In genomic region chr21:16794944-16795343, GRCh38 we compare ENCODE assay signal across 11 cellular contexts.
A peak's percentile ranks its signal among the peaks of the same experiment; 100 is the strongest.
DNase-seq lines count a peak whose midpoint lies in the region; ATAC-seq and TF ChIP-seq lines count a peak whose summit lies in the region.
"Had no signal": no experiment of that assay in that cellular context is flagged by ENCODE, and none has a peak within 500 bp of the region (broad histone marks: within the 10 kb centered on the region; RNA-seq: fewer than 3 reads in every experiment).

No MANE protein-coding gene starts in this region.

- no peaks in the 10 kb centered on the region for H3K9me2 ChIP-seq in PC-9 (ENCODE audit: insufficient read depth)

- no TSS peak for BruUV-seq in PC-9 (replicated peaks; lab: Mats Ljungman, UMichigan)

- H3K79me2 ChIP-seq in PC-9 (ENCODE audit: low read depth): no peaks in the 10 kb centered on the region

- CTCF ChIA-PET in PC-9 (lab: Charles Lee): no interaction called here

- no peak overlapping the region for H3K4me2 ChIP-seq in PC-9

- DNase-seq in EH (ENCODE audit: low read depth) (peak; percentile 89), PC-9 (peak; percentile 60 to 66), epithelial cell of prostate (ENCODE audit: low read depth, low spot score) (peak; percentile 5), non-pigmented ciliary epithelial cell (ENCODE audit: low read depth) (peak; percentile 92), SIG-M5 (lab: John Stamatoyannopoulos, UW) (no peak)
- DNase-seq: activated CD4-positive, alpha-beta T cell treated with anti-CD3 and anti-CD28 coated beads, Interleukin-2, amount 10 ng/mL, durations not matched to agents 7 days and 5 days; NCI-H1930 had no signal

- no peak overlapping the region for H2AFZ ChIP-seq in PC-9

- H3K9me3 ChIP-seq in PC-9 (ENCODE audit: insufficient read depth, low read depth): no peaks in the 10 kb centered on the region

- H3K4me3 ChIP-seq in PC-9: no peak overlapping the region

- H4K20me1 ChIP-seq in PC-9 (ENCODE audit: insufficient read depth): no peaks in the 10 kb centered on the region

- intact Hi-C loops in PC-9 (cut with micrococcal nuclease; ENCODE audit: unreplicated experiment): no loop called here

- TF ChIP-seq CTCF in PC-9 (conservative IDR thresholded peaks at IDR 0.05): no peak

- H3K27ac ChIP-seq in PC-9 (no peak overlapping the region), epithelial cell of prostate (no peak overlapping the region)

- no peaks in the 10 kb centered on the region for H3K27me3 ChIP-seq in PC-9 (ENCODE audit: insufficient read depth, low read depth)

- H3F3A ChIP-seq in PC-9 (ENCODE audit: insufficient read depth, low read depth): no peaks in the 10 kb centered on the region

- POLR2A ChIA-PET in PC-9 (lab: Charles Lee; ENCODE audit: unreplicated experiment): interaction anchor here (0.6 kb wide), 1 partner anchor 1130 kb away, joined by 5 read pairs; no protein-coding TSS in a partner anchor

- no peak for ATAC-seq in HG03565 (IDR thresholded peaks at IDR 0.05; ENCODE audit: unreplicated experiment)
- no peak for ATAC-seq in GM21528 (IDR thresholded peaks at IDR 0.05; ENCODE audit: low FRiP score, unreplicated experiment)
- no peak for ATAC-seq in GM18907 (IDR thresholded peaks at IDR 0.05; ENCODE audit: unreplicated experiment)
- ATAC-seq: HCT116 had no signal

- peaks cover 7% of the 10 kb centered on the region; the same call in 1 of the 2 replicates for H3K4me1 ChIP-seq in PC-9 (replicated peaks; ENCODE audit: insufficient read depth)

- H3K36me3 ChIP-seq in PC-9 (ENCODE audit: low read depth): no peaks in the 10 kb centered on the region
